Comparison of ENCODE assay signal across 8 cellular contexts in the genomic region with DNA sequence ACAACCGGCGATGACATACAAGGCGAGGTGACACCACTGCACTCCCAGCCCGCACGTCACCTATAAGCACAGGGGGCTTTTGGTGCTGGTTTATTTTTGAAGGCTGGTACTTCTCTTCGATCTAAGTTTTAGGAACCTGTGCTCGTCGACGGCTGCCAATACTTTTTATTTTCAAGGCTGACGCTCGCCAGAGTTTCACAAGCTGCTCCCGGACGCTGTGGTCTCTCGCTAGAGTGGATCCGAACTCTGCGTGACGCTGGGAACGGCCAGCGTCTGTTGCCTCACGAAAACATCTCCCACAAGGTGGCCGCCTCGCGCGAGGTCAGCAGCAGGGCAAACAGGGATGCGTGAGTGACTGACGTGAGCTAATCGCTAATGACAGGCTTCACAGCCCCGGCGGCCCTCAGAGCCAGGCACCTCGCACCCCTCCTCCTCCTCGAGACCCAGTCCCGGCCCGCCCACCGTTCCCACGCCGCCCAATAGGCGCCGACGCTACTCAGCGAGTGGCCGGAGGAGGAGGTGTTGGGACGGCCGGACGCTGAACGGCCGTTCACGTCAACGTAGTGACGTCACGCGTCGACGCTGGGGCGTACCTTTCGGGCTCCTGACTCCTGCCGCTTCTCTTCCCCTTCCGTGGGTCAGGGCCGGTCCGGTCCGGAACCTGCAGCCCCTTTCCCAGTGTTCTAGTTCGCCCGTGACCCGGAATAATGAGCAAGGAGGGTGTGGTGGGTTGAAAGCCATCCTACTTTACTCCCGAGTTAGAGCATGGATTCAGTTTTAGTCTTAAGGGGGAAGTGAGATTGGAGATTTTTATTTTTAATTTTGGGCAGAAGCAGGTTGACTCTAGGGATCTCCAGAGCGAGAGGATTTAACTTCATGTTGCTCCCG. TPM values are rescaled to one million over a fixed set of nuclear protein-coding genes. Genes with fewer than 3 reads are reported as not detected.
A peak's percentile ranks its signal among the peaks of the same experiment; 100 is the strongest.
DNase-seq lines count a peak whose midpoint lies in the region; ATAC-seq and TF ChIP-seq lines count a peak whose summit lies in the region.

Gene CLCN3, plus strand, starts transcription at position 621 of the 888 bp plus-strand sequence. CDS start 15,351 bp downstream, outside the sequence.

- peak within 1 kb of the TSS; percentile 90 for H3K4me3 ChIP-seq in CD8-positive, alpha-beta memory T cell (ENCODE audit: low read length)
- peak within 1 kb of the TSS; percentile 68 for H3K4me3 ChIP-seq in lower lobe of right lung

- H3K4me1 Mint-ChIP-seq in CD8-positive, alpha-beta memory T cell, result peaks cover 46 to 66% (median 57%) of the 10 kb centered on the region in 3 donors

- H3K27me3 Mint-ChIP-seq in CD8-positive, alpha-beta memory T cell, result peaks cover 0 to 4% of the 10 kb centered on the region in 2 donors

- peak; percentile 80 to 90 (median 86) for DNase-seq in CD8-positive, alpha-beta memory T cell
- DNase-seq in HS-5 (ENCODE audit: low read depth) (peak; percentile 73), lower lobe of right lung (peak; percentile 99)
- DNase-seq in NK-92 treated with Interleukin-12 subunit alpha and Interleukin-12 subunit beta, amount 100 ng/mL, for 24 hours (lab: John Stamatoyannopoulos, UW), result peak; percentile 89
- peak; percentile 96 for DNase-seq in activated CD8-positive, alpha-beta memory T cell treated with anti-CD3 and anti-CD28 coated beads for 24 hours
- DNase-seq in effector CD4-positive, alpha-beta T cell, result peak; percentile 76
- peak; percentile 79 to 92 (median 85) for DNase-seq in stimulated activated CD4-positive, alpha-beta T cell treated with anti-CD3 and anti-CD28 coated beads, TNF-alpha, amount 100 ng/mL, for 24 hours (ENCODE audit: low read depth in 3 of 3)

- no peaks in the 10 kb centered on the region for H3K27me3 ChIP-seq in CD8-positive, alpha-beta memory T cell (ENCODE audit: insufficient read depth, low read length, poor library complexity, severe bottlenecking)
- no peaks in the 10 kb centered on the region for H3K27me3 ChIP-seq in lower lobe of right lung (ENCODE audit: low read depth)

- CTCF ChIA-PET in CD8-positive, alpha-beta memory T cell (lab: Charles Lee), result interaction anchor here (0.5 to 2.5 kb wide), 9 partner anchors 7 to 189 kb away, joined by 3 to 11 read pairs (median 4); partner anchors contain the start of gene NEK1

- peak; percentile 11 for TF ChIP-seq CTCF in lower lobe of right lung (IDR thresholded peaks at IDR 0.05)

- peak within 1 kb of the TSS; percentile 93 to 100 (median 99) for H3K4me3 Mint-ChIP-seq in CD8-positive, alpha-beta memory T cell

- ATAC-seq in GM19468 (IDR thresholded peaks at IDR 0.05; ENCODE audit: extremely low read depth, unreplicated experiment), result peak; percentile 79
- ATAC-seq in lower lobe of right lung, result peak; percentile 99 to 100

- H3K27ac ChIP-seq in CD8-positive, alpha-beta memory T cell (ENCODE audit: low read depth, low read length), result peak within 1 kb of the TSS; percentile 94
- peak within 1 kb of the TSS; percentile 92 for H3K27ac ChIP-seq in lower lobe of right lung

- H3K27ac Mint-ChIP-seq in CD8-positive, alpha-beta memory T cell, result peak within 1 kb of the TSS; percentile 98 to 100 (median 100)

- POLR2A ChIA-PET in CD8-positive, alpha-beta memory T cell (lab: Charles Lee), result interaction anchor here (0.7 kb wide), 1 partner anchor 8 kb away, joined by 3 read pairs; no protein-coding TSS in a partner anchor

- no peaks in the 10 kb centered on the region for H3K36me3 ChIP-seq in CD8-positive, alpha-beta memory T cell (ENCODE audit: insufficient read depth, low read length)
- no peaks in the 10 kb centered on the region for H3K36me3 ChIP-seq in lower lobe of right lung

- H3K36me3 Mint-ChIP-seq in CD8-positive, alpha-beta memory T cell, result peaks cover 0 to 14% (median 2%) of the 10 kb centered on the region in 3 donors

- no peaks in the 10 kb centered on the region for H3K9me3 ChIP-seq in CD8-positive, alpha-beta memory T cell (ENCODE audit: low read length)
- H3K9me3 ChIP-seq in lower lobe of right lung, result no peaks in the 10 kb centered on the region

- H3K9me3 Mint-ChIP-seq in CD8-positive, alpha-beta memory T cell, result no peaks in the 10 kb centered on the region

- peaks cover 38% of the 10 kb centered on the region for H3K4me1 ChIP-seq in CD8-positive, alpha-beta memory T cell (ENCODE audit: insufficient read depth, low read length)
- peaks cover 31% of the 10 kb centered on the region for H3K4me1 ChIP-seq in lower lobe of right lung

- intact Hi-C loops in lower lobe of right lung (cut with DNase I), result no loop called here

RNA-seq across cellular contexts. Expression of gene CLCN3, which starts in this region (rescaled TPM):
- 10 to 100 TPM; 23.3 to 24.5 TPM for total RNA-seq in CD8-positive, alpha-beta memory T cell
- 12.8 TPM for polyA plus RNA-seq in CD8-positive, alpha-beta memory T cell
- 41.8 TPM for total RNA-seq in lower lobe of right lung

Comparison
In these comparisons a context has a peak if more than half of its experiments do, and no peak if none do; other contexts are left out.
1. Peak in every context shown above with its lines: DNase-seq, ATAC-seq, H3K4me3 ChIP-seq and H3K27ac ChIP-seq.